Comparison of ENCODE assay signal across 9 cellular contexts in genomic region chr2:129936334-129936934, GRCh38. TPM values are rescaled to one million over a fixed set of nuclear protein-coding genes. Genes with fewer than 3 reads are reported as not detected.
DNase-seq lines count a peak whose midpoint lies in the region; ATAC-seq and TF ChIP-seq lines count a peak whose summit lies in the region.
"Had no signal": no experiment of that assay in that cellular context is flagged by ENCODE, and none has a peak within 500 bp of the region (broad histone marks: within the 10 kb centered on the region; RNA-seq: fewer than 3 reads in every experiment).

No MANE protein-coding gene starts in this region.

- no peak overlapping the region for H3K18ac ChIP-seq in neuronal stem cell (ENCODE audit: low read length)

- no peak overlapping the region for H4K91ac ChIP-seq in neuronal stem cell (ENCODE audit: low read depth, low read length, poor library complexity)

- peaks cover 54% of the 10 kb centered on the region for H3K27me3 Mint-ChIP-seq in brain

- TF ChIP-seq EP300 in upper lobe of left lung (IDR thresholded peaks at IDR 0.05), result no peak

- H3K27ac ChIP-seq in neuronal stem cell (replicated peaks; ENCODE audit: low read length) (no peak overlapping the region), vagina (no peak overlapping the region), upper lobe of left lung (no peak overlapping the region)

- H3K4me1 Mint-ChIP-seq in brain, result peaks cover 7% of the 10 kb centered on the region

- TF ChIP-seq CTCF in AG10803 (conservative IDR thresholded peaks at IDR 0.05; ENCODE audit: low read length) (peak; percentile 59), brain (conservative IDR thresholded peaks at IDR 0.05) (peak; percentile 67 to 72), vagina (IDR thresholded peaks at IDR 0.05) (peak in 1 of 3 experiments; percentile 21), upper lobe of left lung (IDR thresholded peaks at IDR 0.05) (peak in 2 of 6 experiments; percentile 22 to 41)

- TF ChIP-seq POLR2A in vagina (IDR thresholded peaks at IDR 0.05) (no peak), upper lobe of left lung (IDR thresholded peaks at IDR 0.05) (no peak)

- peaks cover 0 to 2% (median 0%) of the 10 kb centered on the region in 5 experiments for H3K9me3 Mint-ChIP-seq in brain

- no peak overlapping the region for H3K9ac ChIP-seq in neuronal stem cell (ENCODE audit: low read depth, low read length, poor library complexity)

- H3K27me3 ChIP-seq in neuronal stem cell (ENCODE audit: control insufficient read depth in 3 of 3, insufficient read depth in 3 of 3, low read depth in 1 of 3, low read length in 3 of 3), result peaks cover 0 to 26% (median 0%) of the 10 kb centered on the region in 3 experiments
- H3K27me3 ChIP-seq in vagina, result no peaks in the 10 kb centered on the region
- no peaks in the 10 kb centered on the region for H3K27me3 ChIP-seq in upper lobe of left lung

- no peak overlapping the region for H3K4me3 Mint-ChIP-seq in brain

- no peak for DNase-seq in AG10803 (ENCODE audit: low read depth)
- peak; percentile 55 for DNase-seq in NCI-H1694 (lab: John Stamatoyannopoulos, UW)
- DNase-seq in neuronal stem cell (ENCODE audit: low spot score), result no peak
- no peak for DNase-seq in vagina (ENCODE audit: extremely low spot score in 2 of 2)
- DNase-seq in upper lobe of left lung, result no peak

- H2AFZ ChIP-seq in neuronal stem cell (ENCODE audit: low read length), result no peak overlapping the region

- H3K4me2 ChIP-seq in neuronal stem cell (ENCODE audit: insufficient read depth, low read length, poor library complexity, severe bottlenecking), result no peak overlapping the region

- no peak overlapping the region for H3K4ac ChIP-seq in neuronal stem cell (ENCODE audit: low read length)

- H3K4me3 ChIP-seq in AG10803 (ENCODE audit: low read length), result no peak overlapping the region
- H3K4me3 ChIP-seq in neuronal stem cell (ENCODE audit: low read length in 2 of 2), result no peak overlapping the region
- H3K4me3 ChIP-seq in vagina, result no peak overlapping the region
- no peak overlapping the region for H3K4me3 ChIP-seq in upper lobe of left lung
- H3K4me3 ChIP-seq: lung had no signal

- H3K4me1 ChIP-seq in neuronal stem cell (ENCODE audit: control insufficient read depth in 2 of 2, insufficient read depth in 1 of 2, low read depth in 1 of 2, low read length in 2 of 2) (peaks cover 0 to 2% of the 10 kb centered on the region in 2 donors), vagina (no peaks in the 10 kb centered on the region), upper lobe of left lung (peaks cover 0 to 6% (median 2%) of the 10 kb centered on the region in 4 donors)

- H2BK5ac ChIP-seq in neuronal stem cell (ENCODE audit: low read length), result no peak overlapping the region

- H3K9me3 ChIP-seq in neuronal stem cell (replicated peaks in 1 of 2; ENCODE audit: control insufficient read depth in 2 of 2, insufficient read depth in 1 of 2, low read depth in 1 of 2, low read length in 2 of 2), result no peaks in the 10 kb centered on the region
- H3K9me3 ChIP-seq in vagina, result no peaks in the 10 kb centered on the region
- H3K9me3 ChIP-seq in upper lobe of left lung, result no peaks in the 10 kb centered on the region

- H3K36me3 ChIP-seq in neuronal stem cell (replicated peaks in 1 of 2; ENCODE audit: control insufficient read depth in 2 of 2, insufficient read depth in 2 of 2, low read length in 2 of 2) (no peaks in the 10 kb centered on the region), vagina (no peaks in the 10 kb centered on the region), upper lobe of left lung (no peaks in the 10 kb centered on the region)

- no peaks in the 10 kb centered on the region for H3K36me3 Mint-ChIP-seq in brain

- no peaks in the 10 kb centered on the region for H3K79me1 ChIP-seq in neuronal stem cell (ENCODE audit: low read depth, low read length)

- H2BK15ac ChIP-seq in neuronal stem cell (ENCODE audit: low read length), result no peak overlapping the region

- H3K27ac Mint-ChIP-seq in brain, result no peak overlapping the region

- no peak overlapping the region for H3K23ac ChIP-seq in neuronal stem cell (ENCODE audit: low read depth, low read length, poor library complexity)

- no peak overlapping the region for H2BK12ac ChIP-seq in neuronal stem cell (ENCODE audit: low read length)

- H2BK120ac ChIP-seq in neuronal stem cell (ENCODE audit: low read depth, low read length), result no peak overlapping the region

- intact Hi-C loops in vagina (cut with DNase I), result no loop called here

- H4K8ac ChIP-seq in neuronal stem cell (ENCODE audit: low read depth, low read length), result no peak overlapping the region

- no peak overlapping the region for H3K14ac ChIP-seq in neuronal stem cell (ENCODE audit: low read length)

- H2AK5ac ChIP-seq in neuronal stem cell (ENCODE audit: low read depth, low read length), result no peak overlapping the region

- no CpG with 5 or more reads among the region's 9 CpGs for WGBS in neuronal stem cell (ENCODE audit: extremely low coverage in 2 of 2, insufficient read length in 2 of 2, insufficient replicate concordance in 1 of 2), 2 donors
- WGBS in upper lobe of left lung, 2 donors, result 47 to 71% methylated on average over 9 of the region's 9 CpGs

- ATAC-seq in GM18517 (IDR thresholded peaks at IDR 0.05; ENCODE audit: unreplicated experiment), result peak; percentile 81
- no peak for ATAC-seq in GM19452 (IDR thresholded peaks at IDR 0.05; ENCODE audit: unreplicated experiment)
- ATAC-seq in upper lobe of left lung (ENCODE audit: low FRiP score in 2 of 2), result no peak

RNA-seq across cellular contexts. Expression of gene RAB6C, which starts 43.0 kb away (rescaled TPM):
- 0.29 TPM for polyA plus RNA-seq in brain (ENCODE audit: insufficient read depth, low read depth, low replicate concordance)
- not detected for polyA plus RNA-seq in neuronal stem cell (2013, experiment 1 of 2)
- 0.01 TPM for polyA plus RNA-seq in neuronal stem cell (2013, experiment 2 of 2)
- total RNA-seq in vagina (not detected), upper lobe of left lung (not detected)
- total RNA-seq: lung had no signal
